Comparison of ENCODE assay signal across 33 cellular contexts in genomic region chr13:51009597-51009996, GRCh38.
"Had no signal": no experiment of that assay in that cellular context is flagged by ENCODE, and none has a peak within 500 bp of the region (broad histone marks: within the 10 kb centered on the region; RNA-seq: fewer than 3 reads in every experiment).

No MANE protein-coding gene starts in this region.

- H3K27ac ChIP-seq: adrenal gland, body of pancreas, brain microvascular endothelial cell, breast epithelium, VCaP had no signal

- H3K4me3 ChIP-seq: adrenal gland, body of pancreas, breast epithelium had no signal

- ATAC-seq: activated CD8-positive, alpha-beta T cell treated with anti-CD3 and anti-CD28 coated beads for 36 hours; activated naive CD4-positive, alpha-beta T cell treated with anti-CD3 and anti-CD28 coated beads, Interleukin-2, amount 50 U/mL, for 72 hours; activated T-cell treated with anti-CD3 and anti-CD28 coated beads, Interleukin-2, amount 50 U/mL, for 4 hours; activated T-cell treated with anti-CD3 and anti-CD28 coated beads, Interleukin-2, amount 50 U/mL, for 72 hours; activated T-helper 17 cell treated with anti-CD3 and anti-CD28 coated beads, Interleukin-2, amount 50 U/mL, for 72 hours; body of pancreas had no signal

- H3K4me1 ChIP-seq: adrenal gland, body of pancreas, breast epithelium had no signal

- H3K9me3 ChIP-seq: body of pancreas had no signal

- H3K36me3 ChIP-seq: adrenal gland, brain microvascular endothelial cell, breast epithelium had no signal

- H3K27me3 ChIP-seq: adrenal gland, body of pancreas, brain microvascular endothelial cell, breast epithelium had no signal

- FAIRE-seq: astrocyte, TTC549 had no signal

- DNase-seq: activated B cell treated with CpG ODN at 0.5 μM for 24 hours; activated CD4-positive, alpha-beta memory T cell treated with anti-CD3 and anti-CD28 coated beads for 36 hours; activated CD4-positive, alpha-beta T cell treated with anti-CD3 and anti-CD28 coated beads for 4 hours; activated CD4-positive, alpha-beta T cell treated with anti-CD3 and anti-CD28 coated beads, Interleukin-2, amount 10 ng/mL, durations not matched to agents 24 days and 14 days; activated CD4-positive, alpha-beta T cell treated with anti-CD3 and anti-CD28 coated beads, Interleukin-2, amount 50 U/mL, for 1 hour; activated CD4-positive, alpha-beta T cell treated with anti-CD3 and anti-CD28 coated beads, Interleukin-2, amount 50 U/mL, for 4 hours; activated CD4-positive, CD25-positive, alpha-beta regulatory T cell treated with anti-CD3 and anti-CD28 coated beads, Interleukin-2, amount 50 U/mL, for 72 hours; activated CD8-positive, alpha-beta memory T cell treated with anti-CD3 and anti-CD28 coated beads, Interleukin-2, amount 50 U/mL, for 4 hours; activated CD8-positive, alpha-beta T cell treated with anti-CD3 and anti-CD28 coated beads for 36 hours; activated effector memory CD4-positive, alpha-beta T cell treated with anti-CD3 and anti-CD28 coated beads, Interleukin-2, amount 50 U/mL, for 16 hours; activated gamma-delta T cell treated with Interleukin-2 at 50 U/mL for 16 hours; activated naive CD4-positive, alpha-beta T cell; activated naive CD4-positive, alpha-beta T cell treated with anti-CD3 and anti-CD28 coated beads for 36 hours; activated naive CD4-positive, alpha-beta T cell treated with anti-CD3 and anti-CD28 coated beads, Interleukin-2, amount 50 U/mL, for 16 hours; activated naive CD8-positive, alpha-beta T cell treated with anti-CD3 and anti-CD28 coated beads for 36 hours; activated T-cell treated with anti-CD3 and anti-CD28 coated beads for 4 hours; activated T-cell treated with anti-CD3 and anti-CD28 coated beads, Interleukin-2, amount 50 U/mL, for 1 hour; activated T-cell treated with anti-CD3 and anti-CD28 coated beads, Interleukin-2, amount 50 U/mL, for 4 hours; activated T-cell treated with anti-CD3 and anti-CD28 coated beads, Interleukin-2, amount 50 U/mL, for 72 hours; adrenal gland; amniotic stem cell; aorta; body of pancreas; brain microvascular endothelial cell; central memory CD4-positive, alpha-beta T cell; T-helper 2 cell; T-helper 9 cell had no signal
